In the genomic region with DNA sequence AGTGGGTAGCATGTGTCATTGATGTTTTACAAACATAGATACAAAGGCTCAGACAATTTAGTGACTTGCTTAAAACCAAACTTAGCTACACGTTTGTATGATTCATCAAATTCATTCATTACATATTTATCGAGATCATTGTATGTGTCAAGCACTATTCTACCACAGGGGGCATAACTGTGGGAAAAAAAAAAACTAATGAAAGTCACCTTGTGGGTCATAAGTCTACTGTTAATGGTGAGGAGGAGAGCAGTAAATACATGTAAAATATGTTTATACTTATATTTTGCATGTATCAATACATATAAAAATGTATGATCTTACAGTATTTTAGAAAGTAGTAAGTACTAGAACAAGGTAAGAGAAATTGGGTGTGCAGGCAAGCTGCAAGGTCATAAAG, we compare ENCODE assay signal across 23 cellular contexts.
A peak's percentile ranks its signal among the peaks of the same experiment; 100 is the strongest.
DNase-seq lines count a peak whose midpoint lies in the region; TF ChIP-seq lines count a peak whose summit lies in the region.
"Had no signal": no experiment of that assay in that cellular context is flagged by ENCODE, and none has a peak within 500 bp of the region (broad histone marks: within the 10 kb centered on the region; RNA-seq: fewer than 3 reads in every experiment).

No MANE protein-coding gene starts in this region.

- H3K9me2 ChIP-seq in Loucy (replicated peaks; ENCODE audit: low read depth, low read length) = no peaks in the 10 kb centered on the region

- no peak overlapping the region for H3K23ac ChIP-seq in H9 (ENCODE audit: insufficient read length, low read depth, low read length)

- no peak overlapping the region for H4K8ac ChIP-seq in H9 (replicated peaks; ENCODE audit: insufficient read length, low read depth, low read length)

- no peak overlapping the region for H4K91ac ChIP-seq in H9 (ENCODE audit: insufficient read length, low read depth, low read length)

- H3K23me2 ChIP-seq in H9 (ENCODE audit: insufficient read length, low read depth, low read length, poor library complexity, severe bottlenecking) = no peaks in the 10 kb centered on the region

- H3K4me1 Mint-ChIP-seq in H9 = no peaks in the 10 kb centered on the region
- H3K4me1 Mint-ChIP-seq in osteocyte (ENCODE audit: unreplicated experiment) = no peaks in the 10 kb centered on the region

- H3K4me3 Mint-ChIP-seq in H9 = no peak overlapping the region
- no peak overlapping the region for H3K4me3 Mint-ChIP-seq in osteocyte (ENCODE audit: unreplicated experiment)
- H3K4me3 Mint-ChIP-seq: CD8-positive, alpha-beta T cell; T-helper 1 cell treated with Interleukin-12 subunit alpha and Interleukin-12 subunit beta and Interleukin-4 antibody, amounts not matched to agents 30 μg/mL and 1 μg/mL, for 36 hours had no signal

- no peaks in the 10 kb centered on the region for H3K27me3 Mint-ChIP-seq in H9 (ENCODE audit: low read depth)
- peaks cover 9% of the 10 kb centered on the region for H3K27me3 Mint-ChIP-seq in osteocyte (ENCODE audit: unreplicated experiment)

- no peak overlapping the region for H4K5ac ChIP-seq in H9 (ENCODE audit: insufficient read length, low read depth, low read length)

- H3K27ac Mint-ChIP-seq in H9 (no peak overlapping the region), osteocyte (ENCODE audit: unreplicated experiment) (no peak overlapping the region)
- H3K27ac Mint-ChIP-seq: CD8-positive, alpha-beta T cell; T-helper 1 cell treated with Interleukin-12 subunit alpha and Interleukin-12 subunit beta and Interleukin-4 antibody, amounts not matched to agents 30 μg/mL and 1 μg/mL, for 36 hours had no signal

- DNase-seq in H9 = no peak
- DNase-seq in RKO (ENCODE audit: low spot score) = peak; percentile 37
- DNase-seq in osteocyte (ENCODE audit: extremely low spot score, unreplicated experiment) = no peak
- no peak for DNase-seq in right atrium auricular region (ENCODE audit: low spot score)
- no peak for DNase-seq in stomach
- no peak for DNase-seq in NK-92 treated with Interleukin-12 subunit alpha and Interleukin-12 subunit beta, amount 100 ng/mL, for 24 hours (lab: John Stamatoyannopoulos, UW)
- no peak for DNase-seq in NCI-H2171 (lab: John Stamatoyannopoulos, UW)
- DNase-seq: ACHN; CD8-positive, alpha-beta T cell; EL; GF-D8; H7; KBM-7; NCI-H1105 treated with DMSO at 0.1 percent for 48 hours; NCI-H1694; NCI-H2081; NCI-H2171 treated with DMSO at 0.1 percent for 48 hours; NCI-H524 treated with DMSO at 0.1 percent for 48 hours; NCI-H82; SIG-M5 had no signal

- H3K4ac ChIP-seq in H9 (ENCODE audit: low read depth, low read length) = no peak overlapping the region

- H2BK15ac ChIP-seq in H9 (ENCODE audit: low read depth, low read length) = no peak overlapping the region

- no peak overlapping the region for H3K27ac ChIP-seq in H9 (ENCODE audit: insufficient read length, low read depth, low read length)
- no peak overlapping the region for H3K27ac ChIP-seq in right atrium auricular region
- H3K27ac ChIP-seq in stomach = no peak overlapping the region
- H3K27ac ChIP-seq: BLaER1 had no signal

- H3K9ac ChIP-seq in H9 (ENCODE audit: extremely low read depth, insufficient read length, low read length) (no peak overlapping the region), Loucy (ENCODE audit: low read depth, low read length, poor library complexity, severe bottlenecking) (no peak overlapping the region)
- H3K9ac ChIP-seq: BLaER1 had no signal

- H3K9me3 ChIP-seq in H9 (ENCODE audit: control insufficient read depth, low read depth, low read length) (no peaks in the 10 kb centered on the region), Loucy (ENCODE audit: insufficient read depth, low read depth, low read length) (no peaks in the 10 kb centered on the region), right atrium auricular region (no peaks in the 10 kb centered on the region), stomach (no peaks in the 10 kb centered on the region)
- H3K9me3 ChIP-seq: BLaER1 had no signal

- no peak overlapping the region for H2BK12ac ChIP-seq in H9 (ENCODE audit: insufficient read length, low read depth, low read length)

- H3K36me3 Mint-ChIP-seq in H9 (ENCODE audit: insufficient read depth in 1 of 3, low read depth in 3 of 3) (no peaks in the 10 kb centered on the region), osteocyte (ENCODE audit: unreplicated experiment) (no peaks in the 10 kb centered on the region)
- H3K36me3 Mint-ChIP-seq: CD8-positive, alpha-beta T cell had no signal

- no peak overlapping the region for H3T11ph ChIP-seq in H9 (ENCODE audit: low read length)

- TF ChIP-seq EP300 in stomach (IDR thresholded peaks at IDR 0.05) = no peak

- no peak overlapping the region for H3K14ac ChIP-seq in H9 (ENCODE audit: insufficient read depth, low read length)

- H3K9me3 Mint-ChIP-seq in H9 (no peaks in the 10 kb centered on the region; a peak in 1 of 5 replicates), osteocyte (ENCODE audit: unreplicated experiment) (no peaks in the 10 kb centered on the region)
- H3K9me3 Mint-ChIP-seq: CD8-positive, alpha-beta T cell; T-helper 1 cell treated with Interleukin-12 subunit alpha and Interleukin-12 subunit beta and Interleukin-4 antibody, amounts not matched to agents 30 μg/mL and 1 μg/mL, for 36 hours had no signal

- no peak overlapping the region for H3K4me2 ChIP-seq in H9 (ENCODE audit: insufficient read depth, insufficient read length, low read length)
- no peak overlapping the region for H3K4me2 ChIP-seq in Loucy (ENCODE audit: low read depth, low read length, poor library complexity, severe bottlenecking)
- H3K4me2 ChIP-seq: BLaER1 had no signal

- H2AFZ ChIP-seq in H9 (ENCODE audit: low read length) = no peak overlapping the region
- H2AFZ ChIP-seq in Loucy (ENCODE audit: low read length) = no peak overlapping the region

- H3K18ac ChIP-seq in H9 (ENCODE audit: insufficient read length, low read depth, low read length) = no peak overlapping the region

- H2BK5ac ChIP-seq in H9 (ENCODE audit: insufficient read length, low read length) = no peak overlapping the region

- TF ChIP-seq CTCF in H9 (conservative IDR thresholded peaks at IDR 0.05) (peak; percentile 34; the same call in 1 of the 3 replicates), Loucy (conservative IDR thresholded peaks at IDR 0.05; ENCODE audit: low read length) (peak; percentile 20; the same call in 1 of the 2 replicates), osteocyte (IDR thresholded peaks at IDR 0.05) (peak; percentile 6), right atrium auricular region (IDR thresholded peaks at IDR 0.05) (no peak), stomach (IDR thresholded peaks at IDR 0.05) (no peak)

- H3K4me1 ChIP-seq in H9 (ENCODE audit: insufficient read depth, low read length) (no peaks in the 10 kb centered on the region), Loucy (ENCODE audit: insufficient read depth, low read length, poor library complexity, severe bottlenecking) (no peaks in the 10 kb centered on the region), right atrium auricular region (no peaks in the 10 kb centered on the region), stomach (no peaks in the 10 kb centered on the region)
- H3K4me1 ChIP-seq: BLaER1 had no signal

- H3K79me1 ChIP-seq in H9 (ENCODE audit: insufficient read depth, low read depth, low read length, poor library complexity, severe bottlenecking) = no peaks in the 10 kb centered on the region

- intact Hi-C loops in stomach (cut with DNase I; ENCODE audit: low total_unique reads) = no loop called here

- H3K27me3 ChIP-seq in H9 (ENCODE audit: insufficient read depth, low read length) (no peaks in the 10 kb centered on the region), Loucy (ENCODE audit: insufficient read depth, low read length, poor library complexity, severe bottlenecking) (no peaks in the 10 kb centered on the region), right atrium auricular region (no peaks in the 10 kb centered on the region), stomach (peaks cover 0 to 4% (median 0%) of the 10 kb centered on the region in 3 donors)
- H3K27me3 ChIP-seq: BLaER1 had no signal

- H3K4me3 ChIP-seq in Loucy (ENCODE audit: low read length, poor library complexity, severe bottlenecking) (no peak overlapping the region), right atrium auricular region (no peak overlapping the region), stomach (no peak overlapping the region)
- H3K4me3 ChIP-seq: BLaER1 had no signal

- no peak for TF ChIP-seq POLR2A in stomach (IDR thresholded peaks at IDR 0.05)

- no peaks in the 10 kb centered on the region for H4K20me1 ChIP-seq in H9 (ENCODE audit: control insufficient read depth, insufficient read depth, insufficient read length)
- H4K20me1 ChIP-seq in Loucy (ENCODE audit: insufficient read depth, low read length, poor library complexity, severe bottlenecking) = no peaks in the 10 kb centered on the region
- H4K20me1 ChIP-seq: BLaER1 had no signal

- H2BK120ac ChIP-seq in H9 (ENCODE audit: low read depth, low read length, poor library complexity, severe bottlenecking) = no peak overlapping the region

- no peak overlapping the region for H2AK5ac ChIP-seq in H9 (ENCODE audit: insufficient read length, low read length)

- no peaks in the 10 kb centered on the region for H3K79me2 ChIP-seq in H9 (ENCODE audit: insufficient read depth, low read length)
- no peaks in the 10 kb centered on the region for H3K79me2 ChIP-seq in Loucy (ENCODE audit: insufficient read depth, low read length)

- WGBS in H9 (ENCODE audit: extremely low coverage, insufficient read length, low lambda C conversion rate) = no CpG with 5 or more reads among the region's 2 CpGs
- WGBS in stomach, 5 donors = 67 to 71% (median 69%) methylated on average over 2 of the region's 2 CpGs

- H3K36me3 ChIP-seq in Loucy (ENCODE audit: insufficient read depth, low read length) (no peaks in the 10 kb centered on the region), right atrium auricular region (no peaks in the 10 kb centered on the region), stomach (no peaks in the 10 kb centered on the region)
- H3K36me3 ChIP-seq: BLaER1 had no signal

- no peak overlapping the region for H2BK20ac ChIP-seq in H9 (ENCODE audit: low read depth, low read length, poor library complexity, severe bottlenecking)

- H3K56ac ChIP-seq in H9 (ENCODE audit: insufficient read length, low read depth, low read length) = no peak overlapping the region

- no peaks in the 10 kb centered on the region for H3F3A ChIP-seq in Loucy (ENCODE audit: low read depth)

Comparison
In these comparisons a context has a peak if more than half of its experiments do, and no peak if none do; other contexts are left out.
1. CTCF ChIP-seq: peak in H9 (single experiment), Loucy (single experiment) and osteocyte (single experiment); none in right atrium auricular region (0 of 2) and stomach (0 of 7).